ENCODE assay signal across 9 cellular contexts in genomic region chr6:152309648-152310047, GRCh38.
DNase-seq lines count a peak whose midpoint lies in the region; ATAC-seq and TF ChIP-seq lines count a peak whose summit lies in the region.
"Had no signal": no experiment of that assay in that cellular context is flagged by ENCODE, and none has a peak within 500 bp of the region (broad histone marks: within the 10 kb centered on the region; RNA-seq: fewer than 3 reads in every experiment).

No MANE protein-coding gene starts in this region.

- no peak overlapping the region for H3K4me3 Mint-ChIP-seq in H9

- H3K23ac ChIP-seq in H9 (ENCODE audit: insufficient read length, low read depth, low read length): no peak overlapping the region

- H4K20me1 ChIP-seq in H9 (ENCODE audit: control insufficient read depth, insufficient read depth, insufficient read length): no peaks in the 10 kb centered on the region

- peaks cover 6 to 7% of the 10 kb centered on the region in 2 experiments for H3K4me1 Mint-ChIP-seq in H9

- no peak overlapping the region for H2BK12ac ChIP-seq in H9 (ENCODE audit: insufficient read length, low read depth, low read length)

- no peak overlapping the region for H3K9ac ChIP-seq in H9 (ENCODE audit: extremely low read depth, insufficient read length, low read length)

- no peaks in the 10 kb centered on the region for H3K23me2 ChIP-seq in H9 (ENCODE audit: insufficient read length, low read depth, low read length, poor library complexity, severe bottlenecking)

- no peak overlapping the region for H3K4me2 ChIP-seq in H9 (ENCODE audit: insufficient read depth, insufficient read length, low read length)

- H4K5ac ChIP-seq in H9 (ENCODE audit: insufficient read length, low read depth, low read length): no peak overlapping the region

- H2BK120ac ChIP-seq in H9 (ENCODE audit: low read depth, low read length, poor library complexity, severe bottlenecking): no peak overlapping the region

- no peak overlapping the region for H2AK5ac ChIP-seq in H9 (ENCODE audit: insufficient read length, low read length)

- no peak overlapping the region for H2BK20ac ChIP-seq in H9 (ENCODE audit: low read depth, low read length, poor library complexity, severe bottlenecking)

- no peak overlapping the region for H4K91ac ChIP-seq in H9 (ENCODE audit: insufficient read length, low read depth, low read length)

- no peak overlapping the region for H3K56ac ChIP-seq in H9 (ENCODE audit: insufficient read length, low read depth, low read length)

- no peak overlapping the region for H3K18ac ChIP-seq in H9 (ENCODE audit: insufficient read length, low read depth, low read length)

- no peak for TF ChIP-seq CTCF in H9 (conservative IDR thresholded peaks at IDR 0.05)

- no peak overlapping the region for H2AFZ ChIP-seq in H9 (ENCODE audit: low read length)

- H2BK5ac ChIP-seq in H9 (ENCODE audit: insufficient read length, low read length): no peak overlapping the region

- no peak overlapping the region for H3K14ac ChIP-seq in H9 (ENCODE audit: insufficient read depth, low read length)

- H3K9me3 Mint-ChIP-seq in H9: no peaks in the 10 kb centered on the region

- H4K8ac ChIP-seq in H9 (replicated peaks; ENCODE audit: insufficient read length, low read depth, low read length): no peak overlapping the region

- H3K27ac Mint-ChIP-seq in H9: no peak overlapping the region

- H3K79me1 ChIP-seq in H9 (ENCODE audit: insufficient read depth, low read depth, low read length, poor library complexity, severe bottlenecking): no peaks in the 10 kb centered on the region

- H3K4ac ChIP-seq in H9 (ENCODE audit: low read depth, low read length): no peak overlapping the region

- WGBS in H9 (ENCODE audit: extremely low coverage, insufficient read length, low lambda C conversion rate): no CpG with 5 or more reads among the region's 6 CpGs

- no peak overlapping the region for H3T11ph ChIP-seq in H9 (ENCODE audit: low read length)

- peak; percentile 34 for DNase-seq in H9
- peak; percentile 9 for DNase-seq in activated CD4-positive, CD25-positive, alpha-beta regulatory T cell treated with anti-CD3 and anti-CD28 coated beads, Interleukin-2, amount 50 U/mL, for 16 hours (ENCODE audit: low read depth, low spot score)
- DNase-seq in effector CD8-positive, alpha-beta T cell (lab: John Stamatoyannopoulos, UW): peak; percentile 28
- peak; percentile 74 for DNase-seq in stimulated activated CD8-positive, alpha-beta memory T cell treated with anti-CD3 and anti-CD28 coated beads, Interleukin-4, amount 100 ng/mL, for 48 hours
- DNase-seq in hepatic stellate cell (ENCODE audit: low spot score): no peak
- no peak for DNase-seq in HCEC 1CT
- DNase-seq in NCI-H1694 (lab: John Stamatoyannopoulos, UW): no peak

- no peaks in the 10 kb centered on the region for H3K9me3 ChIP-seq in H9 (ENCODE audit: control insufficient read depth, low read depth, low read length)

- ATAC-seq in GM21360 (IDR thresholded peaks at IDR 0.05; ENCODE audit: unreplicated experiment): no peak
- ATAC-seq: right cardiac atrium had no signal

- H2BK15ac ChIP-seq in H9 (ENCODE audit: low read depth, low read length): no peak overlapping the region

- H3K27me3 ChIP-seq in H9 (ENCODE audit: insufficient read depth, low read length): no peaks in the 10 kb centered on the region

- H3K36me3 Mint-ChIP-seq in H9 (ENCODE audit: insufficient read depth in 1 of 3, low read depth in 3 of 3): no peaks in the 10 kb centered on the region

- no peaks in the 10 kb centered on the region; the same call in 1 of the 2 replicates for H3K27me3 Mint-ChIP-seq in H9 (ENCODE audit: low read depth)

- no peaks in the 10 kb centered on the region for H3K4me1 ChIP-seq in H9 (ENCODE audit: insufficient read depth, low read length)

- no peaks in the 10 kb centered on the region for H3K79me2 ChIP-seq in H9 (ENCODE audit: insufficient read depth, low read length)

- no peak overlapping the region for H3K27ac ChIP-seq in H9 (ENCODE audit: insufficient read length, low read depth, low read length)

Comparison
In these comparisons a context has a peak if more than half of its experiments do, and no peak if none do; other contexts are left out.
1. DNase-seq: peak in H9 (single experiment), activated CD4-positive, CD25-positive, alpha-beta regulatory T cell treated with anti-CD3 and anti-CD28 coated beads, Interleukin-2, amount 50 U/mL, for 16 hours (single experiment), effector CD8-positive, alpha-beta T cell (single experiment) and stimulated activated CD8-positive, alpha-beta memory T cell treated with anti-CD3 and anti-CD28 coated beads, Interleukin-4, amount 100 ng/mL, for 48 hours (single experiment); none in hepatic stellate cell (single experiment), HCEC 1CT (single experiment) and NCI-H1694 (single experiment).